ENCODE assay signal across 1 cellular context in genomic region chr6:158026054-158026900, GRCh38.
TF ChIP-seq lines count a peak whose summit lies in the region.

No MANE protein-coding gene starts in this region.

TF ChIP-seq in HEK293, 187 proteins besides CTCF, POLR2A, EP300 and RAD21 (continued from another document and continues in another):
- peak; percentile 30 for TF ChIP-seq ZBTB26 (tag by site-specific recombination; optimal IDR thresholded peaks at IDR 0.05)
- peak; percentile 49; the same call in 1 of the 2 replicates for TF ChIP-seq MZF1 (tag by site-specific recombination; IDR thresholded peaks at IDR 0.05; ENCODE audit: borderline replicate concordance)
- TF ChIP-seq ZNF324 (tag by site-specific recombination; IDR thresholded peaks at IDR 0.05) = peak; percentile 52; the same call in 1 of the 2 replicates
- TF ChIP-seq ZNF488 (tag by site-specific recombination; IDR thresholded peaks at IDR 0.05) = no peak
- TF ChIP-seq ZNF148 (tag by site-specific recombination; IDR thresholded peaks at IDR 0.05; ENCODE audit: borderline replicate concordance) = no peak
- no peak for TF ChIP-seq ZNF223 (tag by site-specific recombination; IDR thresholded peaks at IDR 0.05)
- peak; percentile 51; the same call in 1 of the 2 replicates for TF ChIP-seq ZFP69B (tag by site-specific recombination; IDR thresholded peaks at IDR 0.05)
- TF ChIP-seq TCF7L2 (IDR thresholded peaks at IDR 0.05; ENCODE audit: borderline replicate concordance, low read depth, low read length) = no peak
- TF ChIP-seq BCL6B (tag by site-specific recombination; IDR thresholded peaks at IDR 0.05) = no peak; the same call in 1 of the 2 replicates
- peak; percentile 84 for TF ChIP-seq ZNF2 (tag by site-specific recombination; IDR thresholded peaks at IDR 0.05)
- TF ChIP-seq ZFP41 (tag by site-specific recombination; IDR thresholded peaks at IDR 0.05; ENCODE audit: borderline replicate concordance) = no peak
- no peak for TF ChIP-seq ZNF555 (tag by site-specific recombination; conservative IDR thresholded peaks at IDR 0.05)
- peak; percentile 64 for TF ChIP-seq PRDM1 (tag by site-specific recombination; IDR thresholded peaks at IDR 0.05)
- peak; percentile 77 for TF ChIP-seq OSR2 (tag by site-specific recombination; IDR thresholded peaks at IDR 0.05)
- no peak for TF ChIP-seq ZNF155 (tag by site-specific recombination; IDR thresholded peaks at IDR 0.05)
- peak; percentile 75 for TF ChIP-seq PRDM4 (tag by site-specific recombination; IDR thresholded peaks at IDR 0.05)
- TF ChIP-seq PRDM2 (tag by site-specific recombination; IDR thresholded peaks at IDR 0.05; ENCODE audit: borderline replicate concordance) = no peak
- no peak for TF ChIP-seq ZNF776 (tag by site-specific recombination; IDR thresholded peaks at IDR 0.05; ENCODE audit: borderline replicate concordance)
- no peak for TF ChIP-seq KLF7 (tag by site-specific recombination; IDR thresholded peaks at IDR 0.05; ENCODE audit: borderline replicate concordance)
- TF ChIP-seq ZNF610 (tag by site-specific recombination; IDR thresholded peaks at IDR 0.05; ENCODE audit: borderline replicate concordance) = peak; percentile 55; the same call in 1 of the 2 replicates
- TF ChIP-seq ZNF544 (tag by site-specific recombination; IDR thresholded peaks at IDR 0.05) = no peak
- TF ChIP-seq ZNF48 (tag by site-specific recombination; IDR thresholded peaks at IDR 0.05) = no peak
- TF ChIP-seq ZNF398 (tag by site-specific recombination; IDR thresholded peaks at IDR 0.05) = peak; percentile 97
- TF ChIP-seq ZNF704 (tag by site-specific recombination; IDR thresholded peaks at IDR 0.05) = no peak
- TF ChIP-seq ZNF433 (tag by site-specific recombination; IDR thresholded peaks at IDR 0.05; ENCODE audit: low read depth) = no peak
- TF ChIP-seq REPIN1 (tag by site-specific recombination; IDR thresholded peaks at IDR 0.05; ENCODE audit: low read depth) = no peak
- no peak for TF ChIP-seq ZNF274 (IDR thresholded peaks at IDR 0.05; ENCODE audit: low read length)
- no peak for TF ChIP-seq ZNF274 (tag by site-specific recombination; IDR thresholded peaks at IDR 0.05; ENCODE audit: borderline replicate concordance)
- TF ChIP-seq ZNF645 (tag by site-specific recombination; IDR thresholded peaks at IDR 0.05) = no peak
- TF ChIP-seq ZSCAN4 (tag by site-specific recombination; IDR thresholded peaks at IDR 0.05) = no peak
- TF ChIP-seq ZNF26 (tag by site-specific recombination; IDR thresholded peaks at IDR 0.05) = no peak
- TF ChIP-seq HOXA7 (CRISPR knock-in tag; IDR thresholded peaks at IDR 0.05; ENCODE audit: borderline replicate concordance) = no peak
- TF ChIP-seq ZNF664 (tag by site-specific recombination; IDR thresholded peaks at IDR 0.05) = no peak
- TF ChIP-seq SCRT2 (tag by site-specific recombination; IDR thresholded peaks at IDR 0.05) = peak; percentile 66
- TF ChIP-seq ZNF10 (tag by site-specific recombination; IDR thresholded peaks at IDR 0.05) = no peak
- TF ChIP-seq ZNF24 (tag by site-specific recombination; IDR thresholded peaks at IDR 0.05) = peak; percentile 73
